2 cellular contexts compared by ENCODE assay signal in genomic region chr11:125454047-125454446, GRCh38.
TF ChIP-seq lines count a peak whose summit lies in the region.

No MANE protein-coding gene starts in this region.

TF ChIP-seq in SK-N-SH, 30 proteins besides CTCF, POLR2A, EP300 and RAD21:
- TF ChIP-seq RFX5 (IDR thresholded peaks at IDR 0.05; ENCODE audit: low read length), result no peak
- no peak for TF ChIP-seq RXRA (IDR thresholded peaks at IDR 0.05; ENCODE audit: borderline replicate concordance, low read depth)
- no peak for TF ChIP-seq GABPA (IDR thresholded peaks at IDR 0.05; ENCODE audit: low read depth)
- TF ChIP-seq TAF1 (IDR thresholded peaks at IDR 0.05; ENCODE audit: borderline replicate concordance, low read depth, low read length), result no peak
- no peak for TF ChIP-seq REST (IDR thresholded peaks at IDR 0.05; ENCODE audit: low read depth, low read length)
- TF ChIP-seq GATA2 (CRISPR knock-in tag; IDR thresholded peaks at IDR 0.05), result no peak
- TF ChIP-seq TEAD4 (IDR thresholded peaks at IDR 0.05; ENCODE audit: borderline replicate concordance, insufficient read depth), result no peak
- TF ChIP-seq MXI1 (IDR thresholded peaks at IDR 0.05; ENCODE audit: low read depth, low read length), result no peak
- no peak for TF ChIP-seq NFIC (IDR thresholded peaks at IDR 0.05; ENCODE audit: borderline replicate concordance)
TF ChIP-seq in SK-N-SH: peak in this region for 0.

TF ChIP-seq in HepG2, 621 proteins besides CTCF, POLR2A, EP300 and RAD21:
- no peak for TF ChIP-seq ZKSCAN8 (CRISPR knock-in tag; IDR thresholded peaks at IDR 0.05; ENCODE audit: borderline replicate concordance)
- TF ChIP-seq ZNF883 (CRISPR knock-in tag; IDR thresholded peaks at IDR 0.05; ENCODE audit: not compliant biosample characterization), result no peak
- TF ChIP-seq MEF2D (CRISPR knock-in tag; IDR thresholded peaks at IDR 0.05), result no peak
- no peak for TF ChIP-seq TP53 (CRISPR knock-in tag; conservative IDR thresholded peaks at IDR 0.05)
- no peak for TF ChIP-seq ZNF749 (CRISPR knock-in tag; IDR thresholded peaks at IDR 0.05; ENCODE audit: borderline replicate concordance)
- TF ChIP-seq LCORL (IDR thresholded peaks at IDR 0.05), result no peak
- TF ChIP-seq LCORL (CRISPR knock-in tag; IDR thresholded peaks at IDR 0.05), result no peak
- TF ChIP-seq ZNF263 (CRISPR knock-in tag; IDR thresholded peaks at IDR 0.05), result no peak
- TF ChIP-seq ZNF446 (CRISPR knock-in tag; IDR thresholded peaks at IDR 0.05), result no peak
- TF ChIP-seq RFX5 (IDR thresholded peaks at IDR 0.05; ENCODE audit: low read depth, low read length), result no peak
- TF ChIP-seq ZNF180 (CRISPR knock-in tag; IDR thresholded peaks at IDR 0.05; ENCODE audit: borderline replicate concordance, low read depth), result no peak
- TF ChIP-seq ZBTB39 (CRISPR knock-in tag; IDR thresholded peaks at IDR 0.05), result no peak
- no peak for TF ChIP-seq ZNF782 (CRISPR knock-in tag; IDR thresholded peaks at IDR 0.05; ENCODE audit: borderline replicate concordance)
- no peak for TF ChIP-seq SNAPC5 (CRISPR knock-in tag; IDR thresholded peaks at IDR 0.05; ENCODE audit: borderline replicate concordance)
- no peak for TF ChIP-seq KLF11 (CRISPR knock-in tag; IDR thresholded peaks at IDR 0.05)
- TF ChIP-seq SIN3A (IDR thresholded peaks at IDR 0.05; ENCODE audit: borderline replicate concordance, low read depth, low read length), result no peak
- no peak for TF ChIP-seq HOMEZ (CRISPR knock-in tag; IDR thresholded peaks at IDR 0.05; ENCODE audit: low read depth)
- no peak for TF ChIP-seq ZNF18 (CRISPR knock-in tag; IDR thresholded peaks at IDR 0.05; ENCODE audit: insufficient replicate concordance)
- TF ChIP-seq CHD2 (IDR thresholded peaks at IDR 0.05; ENCODE audit: low read depth, low read length), result no peak
- no peak for TF ChIP-seq ZNF772 (CRISPR knock-in tag; IDR thresholded peaks at IDR 0.05)
- no peak for TF ChIP-seq ZNF101 (CRISPR knock-in tag; IDR thresholded peaks at IDR 0.05; ENCODE audit: borderline replicate concordance, low read depth)
TF ChIP-seq in HepG2: peak in this region for 0.
